In the genomic region with DNA sequence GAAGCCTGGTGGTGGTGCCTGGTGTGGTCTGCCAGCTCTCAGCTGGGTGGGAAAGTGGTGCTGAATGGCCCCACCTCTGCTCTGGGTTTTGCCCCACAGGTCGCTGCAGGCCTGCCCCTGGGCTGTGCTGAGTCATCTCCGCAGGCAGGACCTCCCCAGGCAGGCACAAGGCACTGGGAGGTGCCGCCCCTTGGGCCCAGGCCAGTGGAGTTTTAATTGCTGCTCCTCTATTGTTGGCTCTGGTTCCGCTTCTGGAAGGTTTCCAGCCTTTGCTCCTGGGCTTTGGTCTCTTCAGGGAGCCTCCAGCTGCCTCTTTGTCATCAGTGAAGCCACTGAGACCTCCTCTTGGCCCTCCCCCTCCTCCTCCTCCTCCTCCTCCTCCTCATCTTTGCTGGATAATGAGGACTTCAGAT, we compare ENCODE assay signal across 10 cellular contexts.
DNase-seq lines count a peak whose midpoint lies in the region; ATAC-seq, FAIRE-seq and TF ChIP-seq lines count a peak whose summit lies in the region.
"Had no signal": no experiment of that assay in that cellular context is flagged by ENCODE, and none has a peak within 500 bp of the region (broad histone marks: within the 10 kb centered on the region; RNA-seq: fewer than 3 reads in every experiment).

No MANE protein-coding gene starts in this region.

- no peak for TF ChIP-seq POLR2A in HepG2 (IDR thresholded peaks at IDR 0.05; ENCODE audit: insufficient read depth in 1 of 2, low read depth in 2 of 2, low read length in 2 of 2)

- H3K4me3 ChIP-seq in astrocyte (ENCODE audit: insufficient read depth, low read depth, low read length) (no peak overlapping the region), HepG2 (replicated peaks in 1 of 3; ENCODE audit: insufficient read depth in 1 of 3, low read depth in 2 of 3, low read length in 3 of 3) (no peak overlapping the region)
- H3K4me3 ChIP-seq: tibial artery had no signal

- H3K36me3 Mint-ChIP-seq in astrocyte (ENCODE audit: low read depth, unreplicated experiment), result peaks cover 2% of the 10 kb centered on the region

- H3K27me3 ChIP-seq in astrocyte (ENCODE audit: insufficient read depth, low read length) (no peaks in the 10 kb centered on the region), HepG2 (ENCODE audit: control insufficient read depth in 1 of 2, insufficient read depth in 2 of 2, low read length in 2 of 2) (no peaks in the 10 kb centered on the region)

- H2AFZ ChIP-seq in astrocyte (ENCODE audit: low read depth, low read length) (peak overlapping the region; percentile 41), HepG2 (ENCODE audit: low read length) (no peak overlapping the region)

- POLR2A ChIA-PET in HepG2 (lab: Yijun Ruan, JAX), result no interaction called here

- H3K79me2 ChIP-seq in astrocyte (ENCODE audit: insufficient read depth, low read length) (no peaks in the 10 kb centered on the region), HepG2 (ENCODE audit: insufficient read depth, low read length) (no peaks in the 10 kb centered on the region)

- no peak for TF ChIP-seq EP300 in HepG2 (IDR thresholded peaks at IDR 0.05; ENCODE audit: low read depth in 2 of 2, low read length in 2 of 2)
- TF ChIP-seq EP300 in HepG2 (CRISPR knock-in tag; IDR thresholded peaks at IDR 0.05; ENCODE audit: borderline replicate concordance), result no peak

- H3K36me3 ChIP-seq in astrocyte (ENCODE audit: insufficient read depth, low read length), result no peaks in the 10 kb centered on the region
- H3K36me3 ChIP-seq in HepG2 (replicated peaks in 1 of 2; ENCODE audit: control insufficient read depth in 1 of 2, insufficient read depth in 2 of 2, low read length in 2 of 2), result no peaks in the 10 kb centered on the region
- H3K36me3 ChIP-seq: tibial artery had no signal

- H3K9me3 ChIP-seq in astrocyte (ENCODE audit: insufficient read depth, low read depth, low read length) (no peaks in the 10 kb centered on the region), HepG2 (ENCODE audit: low read length) (no peaks in the 10 kb centered on the region)
- H3K9me3 ChIP-seq: tibial artery had no signal

- peaks cover 11% of the 10 kb centered on the region for H3K27me3 Mint-ChIP-seq in astrocyte (ENCODE audit: low read depth, unreplicated experiment)

- no peak for FAIRE-seq in astrocyte (lab: Jason Lieb, UNC)
- no peak for FAIRE-seq in HepG2 (lab: Jason Lieb, UNC)
- FAIRE-seq: islet of Langerhans had no signal

- H4K20me1 ChIP-seq in astrocyte (ENCODE audit: insufficient read depth, low read length) (no peaks in the 10 kb centered on the region), HepG2 (ENCODE audit: insufficient read depth, low read length) (no peaks in the 10 kb centered on the region)

- H3K9ac ChIP-seq in astrocyte (ENCODE audit: low read length), result no peak overlapping the region
- H3K9ac ChIP-seq in HepG2 (ENCODE audit: insufficient read depth, low read depth, low read length), result no peak overlapping the region

- H3K4me2 ChIP-seq in astrocyte (ENCODE audit: low read length) (peak overlapping the region; percentile 56), HepG2 (ENCODE audit: low read depth, low read length) (peak overlapping the region; percentile 43; the same call in 1 of the 2 replicates)

- CTCF ChIA-PET in HepG2 (lab: Yijun Ruan, JAX; ENCODE audit: low intra/inter-chr PET ratio, low total read pairs), result no interaction called here

- peaks cover 9% of the 10 kb centered on the region for H3K9me3 Mint-ChIP-seq in astrocyte (ENCODE audit: unreplicated experiment)

- ATAC-seq in GM19324 (IDR thresholded peaks at IDR 0.05; ENCODE audit: low FRiP score, unreplicated experiment) (peak; percentile 73), HepG2 (peak; percentile 97), GM18519 (IDR thresholded peaks at IDR 0.05; ENCODE audit: low FRiP score, unreplicated experiment) (no peak), GM18907 (IDR thresholded peaks at IDR 0.05; ENCODE audit: unreplicated experiment) (no peak)

- no CpG with 5 or more reads among the region's 4 CpGs for WGBS in HepG2 (ENCODE audit: low lambda C conversion rate)

- no peak overlapping the region for H3K27ac ChIP-seq in astrocyte (ENCODE audit: low read depth, low read length)
- no peak overlapping the region for H3K27ac ChIP-seq in HepG2 (ENCODE audit: extremely low read length, insufficient read depth, low read length)
- H3K27ac ChIP-seq: tibial artery had no signal

- H3K4me1 ChIP-seq in astrocyte (ENCODE audit: insufficient read depth, low read length) (peaks cover 15% of the 10 kb centered on the region), HepG2 (ENCODE audit: insufficient read depth, low read length) (peaks cover 16% of the 10 kb centered on the region)

- no peak overlapping the region for H3K27ac Mint-ChIP-seq in astrocyte (ENCODE audit: unreplicated experiment)

- no peak overlapping the region for H3K4me3 Mint-ChIP-seq in astrocyte (ENCODE audit: unreplicated experiment)

- no peak for TF ChIP-seq RAD21 in HepG2 (CRISPR knock-in tag; IDR thresholded peaks at IDR 0.05)

- intact Hi-C loops in HepG2 (cut with micrococcal nuclease; ENCODE audit: unreplicated experiment), result no loop called here

- TF ChIP-seq CTCF in astrocyte (IDR thresholded peaks at IDR 0.05; ENCODE audit: insufficient read depth, low read depth, low read length) (no peak), HepG2 (CRISPR knock-in tag; IDR thresholded peaks at IDR 0.05) (no peak)

- DNase-seq in NCI-H1436 (lab: John Stamatoyannopoulos, UW) (peak; percentile 43), astrocyte (ENCODE audit: low read depth) (peak; percentile 63), HepG2 (ENCODE audit: low spot score) (peak; percentile 41), activated T-cell treated with anti-CD3 and anti-CD28 coated beads for 4 hours (no peak), SIG-M5 (lab: John Stamatoyannopoulos, UW) (no peak)

- peaks cover 8% of the 10 kb centered on the region for H3K4me1 Mint-ChIP-seq in astrocyte (ENCODE audit: low read depth, unreplicated experiment)

- no TSS peak for BruUV-seq in HepG2 (replicated peaks; lab: Mats Ljungman, UMichigan)

- in situ Hi-C loops in HepG2 (cut with HindIII; ENCODE audit: extremely low pct_ligation_motif_present, low pct_unique_long_range_greater_than_20kb), result no loop called here

TF ChIP-seq in HepG2, 621 proteins besides CTCF, POLR2A, EP300 and RAD21 (continues in another document):
- TF ChIP-seq, protein P1, sequence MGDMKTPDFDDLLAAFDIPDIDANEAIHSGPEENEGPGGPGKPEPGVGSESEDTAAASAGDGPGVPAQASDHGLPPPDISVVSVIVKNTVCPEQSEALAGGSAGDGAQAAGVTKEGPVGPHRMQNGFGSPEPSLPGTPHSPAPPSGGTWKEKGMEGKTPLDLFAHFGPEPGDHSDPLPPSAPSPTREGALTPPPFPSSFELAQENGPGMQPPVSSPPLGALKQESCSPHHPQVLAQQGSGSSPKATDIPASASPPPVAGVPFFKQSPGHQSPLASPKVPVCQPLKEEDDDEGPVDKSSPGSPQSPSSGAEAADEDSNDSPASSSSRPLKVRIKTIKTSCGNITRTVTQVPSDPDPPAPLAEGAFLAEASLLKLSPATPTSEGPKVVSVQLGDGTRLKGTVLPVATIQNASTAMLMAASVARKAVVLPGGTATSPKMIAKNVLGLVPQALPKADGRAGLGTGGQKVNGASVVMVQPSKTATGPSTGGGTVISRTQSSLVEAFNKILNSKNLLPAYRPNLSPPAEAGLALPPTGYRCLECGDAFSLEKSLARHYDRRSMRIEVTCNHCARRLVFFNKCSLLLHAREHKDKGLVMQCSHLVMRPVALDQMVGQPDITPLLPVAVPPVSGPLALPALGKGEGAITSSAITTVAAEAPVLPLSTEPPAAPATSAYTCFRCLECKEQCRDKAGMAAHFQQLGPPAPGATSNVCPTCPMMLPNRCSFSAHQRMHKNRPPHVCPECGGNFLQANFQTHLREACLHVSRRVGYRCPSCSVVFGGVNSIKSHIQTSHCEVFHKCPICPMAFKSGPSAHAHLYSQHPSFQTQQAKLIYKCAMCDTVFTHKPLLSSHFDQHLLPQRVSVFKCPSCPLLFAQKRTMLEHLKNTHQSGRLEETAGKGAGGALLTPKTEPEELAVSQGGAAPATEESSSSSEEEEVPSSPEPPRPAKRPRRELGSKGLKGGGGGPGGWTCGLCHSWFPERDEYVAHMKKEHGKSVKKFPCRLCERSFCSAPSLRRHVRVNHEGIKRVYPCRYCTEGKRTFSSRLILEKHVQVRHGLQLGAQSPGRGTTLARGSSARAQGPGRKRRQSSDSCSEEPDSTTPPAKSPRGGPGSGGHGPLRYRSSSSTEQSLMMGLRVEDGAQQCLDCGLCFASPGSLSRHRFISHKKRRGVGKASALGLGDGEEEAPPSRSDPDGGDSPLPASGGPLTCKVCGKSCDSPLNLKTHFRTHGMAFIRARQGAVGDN (CRISPR knock-in tag; IDR thresholded peaks at IDR 0.05), result peak; percentile 20; the same call in 1 of the 2 replicates
- TF ChIP-seq NFE2 (CRISPR knock-in tag; IDR thresholded peaks at IDR 0.05), result peak; percentile 79; the same call in 1 of the 2 replicates
- TF ChIP-seq HDAC1 (CRISPR knock-in tag; IDR thresholded peaks at IDR 0.05), result no peak
- TF ChIP-seq MAFK (conservative IDR thresholded peaks at IDR 0.05 in 1 of 2, IDR thresholded peaks at IDR 0.05 in 1 of 2; ENCODE audit: low read length in 2 of 2), result 0 out of 4 replicates have a peak, but pooled peaks of 1 of the 2 experiments have one; percentile 7
- TF ChIP-seq ZNF253 (CRISPR knock-in tag; IDR thresholded peaks at IDR 0.05; ENCODE audit: borderline replicate concordance), result no peak
- TF ChIP-seq, protein P2, sequence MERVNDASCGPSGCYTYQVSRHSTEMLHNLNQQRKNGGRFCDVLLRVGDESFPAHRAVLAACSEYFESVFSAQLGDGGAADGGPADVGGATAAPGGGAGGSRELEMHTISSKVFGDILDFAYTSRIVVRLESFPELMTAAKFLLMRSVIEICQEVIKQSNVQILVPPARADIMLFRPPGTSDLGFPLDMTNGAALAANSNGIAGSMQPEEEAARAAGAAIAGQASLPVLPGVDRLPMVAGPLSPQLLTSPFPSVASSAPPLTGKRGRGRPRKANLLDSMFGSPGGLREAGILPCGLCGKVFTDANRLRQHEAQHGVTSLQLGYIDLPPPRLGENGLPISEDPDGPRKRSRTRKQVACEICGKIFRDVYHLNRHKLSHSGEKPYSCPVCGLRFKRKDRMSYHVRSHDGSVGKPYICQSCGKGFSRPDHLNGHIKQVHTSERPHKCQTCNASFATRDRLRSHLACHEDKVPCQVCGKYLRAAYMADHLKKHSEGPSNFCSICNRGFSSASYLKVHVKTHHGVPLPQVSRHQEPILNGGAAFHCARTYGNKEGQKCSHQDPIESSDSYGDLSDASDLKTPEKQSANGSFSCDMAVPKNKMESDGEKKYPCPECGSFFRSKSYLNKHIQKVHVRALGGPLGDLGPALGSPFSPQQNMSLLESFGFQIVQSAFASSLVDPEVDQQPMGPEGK (CRISPR knock-in tag; IDR thresholded peaks at IDR 0.05), result peak; percentile 30; the same call in 1 of the 2 replicates
- TF ChIP-seq NFE2L2 (IDR thresholded peaks at IDR 0.05; ENCODE audit: low read length), result peak; percentile 62; the same call in 1 of the 2 replicates
- 0 out of 2 replicates have a peak, but pooled peaks have one; percentile 29 for TF ChIP-seq HNRNPL (IDR thresholded peaks at IDR 0.05; ENCODE audit: low read depth, low read length)
- TF ChIP-seq FOSL2 (CRISPR knock-in tag; IDR thresholded peaks at IDR 0.05), result peak; percentile 84
- TF ChIP-seq HNRNPLL (IDR thresholded peaks at IDR 0.05; ENCODE audit: low read depth, low read length, poor library complexity, severe bottlenecking), result peak; percentile 17
- no peak for TF ChIP-seq TEAD2 (CRISPR knock-in tag; IDR thresholded peaks at IDR 0.05)

Comparison
In these comparisons a context has a peak if more than half of its experiments do, and no peak if none do; other contexts are left out.
1. ATAC-seq: peak in GM19324 (single experiment) and HepG2 (single experiment); none in GM18519 (single experiment) and GM18907 (single experiment).
2. DNase-seq: peak in NCI-H1436 (single experiment), astrocyte (single experiment) and HepG2 (single experiment); none in activated T-cell treated with anti-CD3 and anti-CD28 coated beads for 4 hours (single experiment) and SIG-M5 (single experiment).